Comparison of ENCODE assay signal across 8 cellular contexts in genomic region chr17:82100502-82101298, GRCh38.
DNase-seq lines count a peak whose midpoint lies in the region; ATAC-seq and TF ChIP-seq lines count a peak whose summit lies in the region.

No MANE protein-coding gene starts in this region.

- H3K27ac ChIP-seq in C4-2B: peak overlapping the region; percentile 100

- H3K27me3 Mint-ChIP-seq in activated naive CD8-positive, alpha-beta T cell treated with anti-CD3 and anti-CD28 coated beads, Interleukin-2, amount 50 U/mL, for 24 hours: no peaks in the 10 kb centered on the region
- H3K27me3 Mint-ChIP-seq in nephron progenitor cell (ENCODE audit: low read depth, poor library complexity): no peaks in the 10 kb centered on the region

- H3K4me3 Mint-ChIP-seq in activated naive CD8-positive, alpha-beta T cell treated with anti-CD3 and anti-CD28 coated beads, Interleukin-2, amount 50 U/mL, for 24 hours: peak overlapping the region; percentile 80
- peak overlapping the region; percentile 77 for H3K4me3 Mint-ChIP-seq in nephron progenitor cell

- peaks cover 5% of the 10 kb centered on the region for H3K36me3 Mint-ChIP-seq in activated naive CD8-positive, alpha-beta T cell treated with anti-CD3 and anti-CD28 coated beads, Interleukin-2, amount 50 U/mL, for 24 hours (ENCODE audit: low read depth)
- H3K36me3 Mint-ChIP-seq in nephron progenitor cell (ENCODE audit: low read depth): no peaks in the 10 kb centered on the region

- TF ChIP-seq CTCF in C4-2B (conservative IDR thresholded peaks at IDR 0.05) (no peak), nephron progenitor cell (IDR thresholded peaks at IDR 0.05) (no peak)

- peak; percentile 11 for TF ChIP-seq POLR2A in GM19193 (IDR thresholded peaks at IDR 0.05; ENCODE audit: extremely low read depth, insufficient read depth, insufficient read length)

- H3K4me1 Mint-ChIP-seq in activated naive CD8-positive, alpha-beta T cell treated with anti-CD3 and anti-CD28 coated beads, Interleukin-2, amount 50 U/mL, for 24 hours: peaks cover 22% of the 10 kb centered on the region
- H3K4me1 Mint-ChIP-seq in nephron progenitor cell: peaks cover 63% of the 10 kb centered on the region

- DNase-seq in activated naive CD8-positive, alpha-beta T cell treated with anti-CD3 and anti-CD28 coated beads, Interleukin-2, amount 50 U/mL, for 24 hours: no peak
- no peak for DNase-seq in nephron progenitor cell
- DNase-seq in SIG-M5 treated with dmso at 0.1 percent for 504 hours (lab: John Stamatoyannopoulos, UW; ENCODE audit: unreplicated experiment): no peak
- no peak for DNase-seq in Kasumi-1 (lab: John Stamatoyannopoulos, UW)
- no peak for DNase-seq in NCI-H1436 treated with DMSO at 0.1 percent for 48 hours (lab: John Stamatoyannopoulos, UW)

- no peak for ATAC-seq in activated naive CD8-positive, alpha-beta T cell treated with anti-CD3 and anti-CD28 coated beads, Interleukin-2, amount 50 U/mL, for 24 hours
- ATAC-seq in HG02870 (IDR thresholded peaks at IDR 0.05; ENCODE audit: unreplicated experiment): no peak

- H3K27ac Mint-ChIP-seq in activated naive CD8-positive, alpha-beta T cell treated with anti-CD3 and anti-CD28 coated beads, Interleukin-2, amount 50 U/mL, for 24 hours: no peak overlapping the region
- H3K27ac Mint-ChIP-seq in nephron progenitor cell: no peak overlapping the region

- H3K9me3 Mint-ChIP-seq in activated naive CD8-positive, alpha-beta T cell treated with anti-CD3 and anti-CD28 coated beads, Interleukin-2, amount 50 U/mL, for 24 hours: no peaks in the 10 kb centered on the region
- H3K9me3 Mint-ChIP-seq in nephron progenitor cell: no peaks in the 10 kb centered on the region
